Comparison of ENCODE assay signal across 16 cellular contexts in genomic region chr7:707296-708000, GRCh38. TPM values are rescaled to one million over a fixed set of nuclear protein-coding genes. Genes with fewer than 3 reads are reported as not detected.
DNase-seq lines count a peak whose midpoint lies in the region; FAIRE-seq and TF ChIP-seq lines count a peak whose summit lies in the region.
"Had no signal": no experiment of that assay in that cellular context is flagged by ENCODE, and none has a peak within 500 bp of the region (broad histone marks: within the 10 kb centered on the region; RNA-seq: fewer than 3 reads in every experiment).

No MANE protein-coding gene starts in this region.

- H3K27me3 ChIP-seq in AG04450 (ENCODE audit: control insufficient read depth, insufficient read depth, low read length) = no peaks in the 10 kb centered on the region
- no peaks in the 10 kb centered on the region for H3K27me3 ChIP-seq in bronchial epithelial cell (ENCODE audit: control insufficient read depth, insufficient read depth, low read length)
- no peaks in the 10 kb centered on the region for H3K27me3 ChIP-seq in mucosa of rectum (ENCODE audit: control insufficient read depth in 2 of 2, insufficient read depth in 2 of 2, low read length in 2 of 2)
- H3K27me3 ChIP-seq in trophoblast cell (ENCODE audit: insufficient read depth, low read length) = no peaks in the 10 kb centered on the region
- H3K27me3 ChIP-seq in BE2C = no peaks in the 10 kb centered on the region

- no peak overlapping the region for H3K14ac ChIP-seq in trophoblast cell (ENCODE audit: low read length)

- peaks cover 24% of the 10 kb centered on the region for H3K36me3 Mint-ChIP-seq in progenitor cell of endocrine pancreas (ENCODE audit: insufficient read depth)

- CTCF ChIA-PET in AG04450 (lab: Charles Lee) = no interaction called here

- no peak overlapping the region for H2BK120ac ChIP-seq in trophoblast cell (ENCODE audit: insufficient read depth, low read length, poor library complexity)

- H3K23ac ChIP-seq in trophoblast cell (ENCODE audit: low read length) = no peak overlapping the region

- H3K9ac ChIP-seq in mucosa of rectum (ENCODE audit: low read depth in 1 of 2, low read length in 2 of 2) = peak overlapping the region in 1 of 2 donors; percentile 49
- no peak overlapping the region for H3K9ac ChIP-seq in trophoblast cell (ENCODE audit: low read length)

- H3K27me3 Mint-ChIP-seq in progenitor cell of endocrine pancreas = no peaks in the 10 kb centered on the region

- H3K9me3 ChIP-seq in AG04450 (ENCODE audit: control insufficient read depth, insufficient read depth, low read length) (peaks cover 11% of the 10 kb centered on the region), mucosa of rectum (ENCODE audit: control insufficient read depth in 2 of 2, low read length in 2 of 2) (no peaks in the 10 kb centered on the region), trophoblast cell (ENCODE audit: insufficient read depth, low read depth, low read length) (no peaks in the 10 kb centered on the region), BE2C (no peaks in the 10 kb centered on the region; the same call in 1 of the 2 replicates)

- no CpG with 5 or more reads among the region's 17 CpGs for WGBS in trophoblast cell (ENCODE audit: extremely low coverage, insufficient coverage, insufficient read length)

- H2AK5ac ChIP-seq in trophoblast cell (ENCODE audit: low read length) = no peak overlapping the region

- H3K79me2 ChIP-seq in trophoblast cell (ENCODE audit: control insufficient read depth, insufficient read depth, low read length, poor library complexity) = no peaks in the 10 kb centered on the region

- H3K18ac ChIP-seq in trophoblast cell (ENCODE audit: low read length) = no peak overlapping the region

- H3K9me3 Mint-ChIP-seq in progenitor cell of endocrine pancreas (ENCODE audit: low read depth) = peaks cover 11% of the 10 kb centered on the region

- no peak overlapping the region for H3K4ac ChIP-seq in trophoblast cell (ENCODE audit: low read depth, low read length)

- TF ChIP-seq CTCF in AG04450 (IDR thresholded peaks at IDR 0.05; ENCODE audit: low read depth, low read length) (no peak), bronchial epithelial cell (IDR thresholded peaks at IDR 0.05; ENCODE audit: insufficient read depth, low read length, severe bottlenecking) (no peak), progenitor cell of endocrine pancreas (IDR thresholded peaks at IDR 0.05; ENCODE audit: unreplicated experiment) (no peak), BE2C (IDR thresholded peaks at IDR 0.05; ENCODE audit: low read depth, low read length) (no peak)

- DNase-seq in AG04450 (ENCODE audit: low read depth, low spot score) (no peak), bronchial epithelial cell (ENCODE audit: low read depth) (no peak), progenitor cell of endocrine pancreas (ENCODE audit: low spot score, unreplicated experiment) (no peak), frontal cortex (ENCODE audit: low spot score in 2 of 2) (no peak), trophoblast cell (no peak), NCI-H524 treated with DMSO at 0.1 percent for 48 hours (lab: John Stamatoyannopoulos, UW) (no peak), BE2C (no peak)
- DNase-seq: GOT3, KG1, NCI-H1436 treated with DMSO at 0.1 percent for 48 hours, NCI-H2029 treated with DMSO at 0.1 percent for 48 hours, NCI-H774, RPMI8226 had no signal

- H3K4me1 ChIP-seq in mucosa of rectum (ENCODE audit: control insufficient read depth in 2 of 2, insufficient read depth in 2 of 2, low read length in 2 of 2) (peaks cover 9 to 26% of the 10 kb centered on the region in 2 donors), trophoblast cell (ENCODE audit: control insufficient read depth in 1 of 2, insufficient read depth in 2 of 2, low read length in 2 of 2) (no peaks in the 10 kb centered on the region), BE2C (no peaks in the 10 kb centered on the region)
- H3K4me1 ChIP-seq: A549 had no signal

- no peaks in the 10 kb centered on the region for H3K36me3 ChIP-seq in bronchial epithelial cell (ENCODE audit: control insufficient read depth, insufficient read depth, low read length)
- no peaks in the 10 kb centered on the region for H3K36me3 ChIP-seq in mucosa of rectum (ENCODE audit: control insufficient read depth in 2 of 2, insufficient read depth in 2 of 2, low read length in 2 of 2)
- no peaks in the 10 kb centered on the region for H3K36me3 ChIP-seq in trophoblast cell (ENCODE audit: control insufficient read depth in 1 of 2, insufficient read depth in 2 of 2, low read length in 2 of 2)
- H3K36me3 ChIP-seq in BE2C = no peaks in the 10 kb centered on the region

- H3K79me1 ChIP-seq in trophoblast cell (ENCODE audit: low read length) = no peaks in the 10 kb centered on the region

- no peak overlapping the region for H2BK5ac ChIP-seq in trophoblast cell (ENCODE audit: low read depth, low read length, poor library complexity)

- FAIRE-seq in bronchial epithelial cell (lab: Jason Lieb, UNC) (peak; percentile 18), frontal cortex (lab: Jason Lieb, UNC) (no peak)
- FAIRE-seq: A549 had no signal

- POLR2A ChIA-PET in AG04450 (lab: Yijun Ruan, JAX) = no interaction called here

- H4K8ac ChIP-seq in trophoblast cell (ENCODE audit: low read depth, low read length) = no peak overlapping the region

- no peak overlapping the region for H2AFZ ChIP-seq in trophoblast cell (ENCODE audit: insufficient read depth, low read length, poor library complexity)

- H4K12ac ChIP-seq in trophoblast cell (ENCODE audit: low read depth, low read length) = no peak overlapping the region

- no peak overlapping the region for H3K4me2 ChIP-seq in trophoblast cell (ENCODE audit: low read length)
- H3K4me2 ChIP-seq: A549 had no signal

- H2BK12ac ChIP-seq in trophoblast cell (ENCODE audit: low read length) = no peak overlapping the region

- H3K4me3 Mint-ChIP-seq in progenitor cell of endocrine pancreas (ENCODE audit: low read depth) = no peak overlapping the region

- peak overlapping the region; percentile 3 for H3K27ac Mint-ChIP-seq in progenitor cell of endocrine pancreas

- H3K4me1 Mint-ChIP-seq in progenitor cell of endocrine pancreas (ENCODE audit: low read depth) = peaks cover 8% of the 10 kb centered on the region

- H3K27ac ChIP-seq in AG04450 (ENCODE audit: low read depth, low read length) (peak overlapping the region; percentile 11), mucosa of rectum (ENCODE audit: low read depth in 2 of 2, low read length in 2 of 2) (peak overlapping the region; percentile 43 to 71), trophoblast cell (ENCODE audit: low read depth, low read length) (no peak overlapping the region)
- H3K27ac ChIP-seq: A549, C4-2B had no signal

- H3K4me3 ChIP-seq in AG04450 (ENCODE audit: low read depth, low read length) (no peak overlapping the region), bronchial epithelial cell (ENCODE audit: low read depth, low read length) (no peak overlapping the region), mucosa of rectum (ENCODE audit: low read length in 2 of 2) (no peak overlapping the region), trophoblast cell (ENCODE audit: low read depth, low read length) (no peak overlapping the region), BE2C (ENCODE audit: low read depth, low read length) (no peak overlapping the region)
- H3K4me3 ChIP-seq: A549 had no signal

- no peak overlapping the region for H4K91ac ChIP-seq in trophoblast cell (ENCODE audit: low read depth, low read length)

RNA-seq across cellular contexts. Expression of gene DNAAF5, which starts 19.1 kb away (rescaled TPM):
- polyA plus RNA-seq in AG04450 (2011; rRNA removed) = 12.6 and 16.9 TPM in 2 replicates
- 23.0 and 24.0 TPM in 2 replicates for polyA minus RNA-seq in AG04450 (2011; rRNA and poly(A)+ RNA removed)
- total RNA-seq in bronchial epithelial cell = 9.6 and 9.7 TPM in 2 replicates
- 46.7 and 51.0 TPM in 2 replicates for total RNA-seq in progenitor cell of endocrine pancreas
- 6.5 TPM for total RNA-seq in frontal cortex
- polyA plus RNA-seq in trophoblast cell (2013) = 13.5 and 13.7 TPM in 2 replicates
- polyA plus RNA-seq in BE2C (2012; ENCODE audit: insufficient read depth, insufficient read length, low read depth) = 53.4 TPM

RNA-seq across cellular contexts. Expression of gene PRKAR1B, which starts 19.6 kb away (rescaled TPM):
- 16.1 and 17.8 TPM in 2 replicates for polyA plus RNA-seq in AG04450 (2011; rRNA removed)
- polyA minus RNA-seq in AG04450 (2011; rRNA and poly(A)+ RNA removed) = 19.2 and 24.0 TPM in 2 replicates
- total RNA-seq in bronchial epithelial cell = 7.4 and 14.0 TPM in 2 replicates
- total RNA-seq in progenitor cell of endocrine pancreas = 51.6 and 54.2 TPM in 2 replicates
- total RNA-seq in frontal cortex = 80.7 TPM
- polyA plus RNA-seq in trophoblast cell (2013) = 2.6 and 3.4 TPM in 2 replicates
- polyA plus RNA-seq in BE2C (2012; ENCODE audit: insufficient read depth, insufficient read length, low read depth) = 31.7 TPM
